17 cellular contexts compared by ENCODE assay signal in the genomic region with DNA sequence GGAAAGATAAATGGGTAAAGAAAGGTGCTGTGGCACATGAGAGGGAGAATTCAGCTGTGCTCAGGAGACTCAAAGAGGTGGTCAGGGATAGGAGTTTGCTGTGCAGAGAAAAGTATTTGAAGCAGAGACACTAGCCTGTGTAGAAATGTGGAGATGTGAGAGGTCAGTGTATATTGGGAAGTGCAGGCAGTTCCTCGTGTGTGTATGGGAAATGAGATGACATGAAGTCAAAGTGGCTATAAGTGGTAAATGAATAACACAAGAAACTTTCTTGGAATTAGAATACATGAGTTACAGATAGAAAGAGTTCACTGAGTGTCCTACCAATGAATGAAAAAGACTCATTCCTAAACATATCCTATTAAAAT. TPM values are rescaled to one million over a fixed set of nuclear protein-coding genes. Genes with fewer than 3 reads are reported as not detected.
DNase-seq lines count a peak whose midpoint lies in the region; ATAC-seq and TF ChIP-seq lines count a peak whose summit lies in the region.
"Had no signal": no experiment of that assay in that cellular context is flagged by ENCODE, and none has a peak within 500 bp of the region (broad histone marks: within the 10 kb centered on the region; RNA-seq: fewer than 3 reads in every experiment).

No MANE protein-coding gene starts in this region.

- peaks cover 9% of the 10 kb centered on the region for H3F3A ChIP-seq in smooth muscle cell (ENCODE audit: low read depth)

- H3K27me3 ChIP-seq in brain microvascular endothelial cell (replicated peaks) (no peaks in the 10 kb centered on the region), smooth muscle cell (ENCODE audit: low read depth) (no peaks in the 10 kb centered on the region)
- H3K27me3 ChIP-seq: BE2C had no signal

- H3K27ac ChIP-seq in brain microvascular endothelial cell (peak overlapping the region; percentile 38), smooth muscle cell (ENCODE audit: low read depth) (peak overlapping the region; percentile 22)

- peaks cover 8% of the 10 kb centered on the region for H4K20me1 ChIP-seq in smooth muscle cell (ENCODE audit: low read depth)

- no peak for ATAC-seq in left colon

- peaks cover 55% of the 10 kb centered on the region for H3K79me2 ChIP-seq in smooth muscle cell (ENCODE audit: low read depth)

- H3K4me2 ChIP-seq in smooth muscle cell = peak overlapping the region; percentile 29

- TF ChIP-seq CTCF in brain microvascular endothelial cell (IDR thresholded peaks at IDR 0.05; ENCODE audit: low read depth, low read length, missing control alignments) (no peak), smooth muscle cell (IDR thresholded peaks at IDR 0.05; ENCODE audit: borderline replicate concordance, insufficient read depth, poor library complexity, severe bottlenecking) (no peak), GM20000 (IDR thresholded peaks at IDR 0.05; ENCODE audit: extremely low read depth, missing control alignments) (no peak)

- H3K4me1 ChIP-seq in smooth muscle cell (ENCODE audit: low read depth) = peaks cover 17% of the 10 kb centered on the region
- H3K4me1 ChIP-seq: BE2C had no signal

- H3K4me3 ChIP-seq in brain microvascular endothelial cell (ENCODE audit: low read depth, low read length) (no peak overlapping the region), smooth muscle cell (no peak overlapping the region)

- no peak overlapping the region for H2AFZ ChIP-seq in smooth muscle cell (ENCODE audit: low read depth)

- H3K9ac ChIP-seq in smooth muscle cell (ENCODE audit: low read depth) = no peak overlapping the region

- H3K36me3 ChIP-seq in brain microvascular endothelial cell (replicated peaks) (no peaks in the 10 kb centered on the region), smooth muscle cell (ENCODE audit: low read depth) (peaks cover 5% of the 10 kb centered on the region)
- H3K36me3 ChIP-seq: BE2C had no signal

- no peaks in the 10 kb centered on the region for H3K9me3 ChIP-seq in smooth muscle cell (replicated peaks; ENCODE audit: low read depth)
- H3K9me3 ChIP-seq: BE2C had no signal

- WGBS in smooth muscle cell (ENCODE audit: low lambda C conversion rate) = 60% methylated on average over 1 of the region's 1 CpG

- in situ Hi-C loops in brain microvascular endothelial cell (cut with HindIII; ENCODE audit: low pct_ligation_motif_present, low sequenced_read_pairs) = no loop called here

- intact Hi-C loops in left colon (cut with DNase I, micrococcal nuclease) = no loop called here

- DNase-seq in EL = peak; percentile 67
- no peak for DNase-seq in brain microvascular endothelial cell
- DNase-seq in iris pigment epithelial cell (ENCODE audit: low read depth) = peak; percentile 28
- DNase-seq in smooth muscle cell (lab: John Stamatoyannopoulos, UW; ENCODE audit: unreplicated experiment) = no peak
- DNase-seq in left colon = no peak
- no peak for DNase-seq in NCI-H2107 (lab: John Stamatoyannopoulos, UW)
- no peak for DNase-seq in iPS-NIHi11 (ENCODE audit: low spot score)
- DNase-seq in GM20000 (ENCODE audit: low spot score) = no peak
- DNase-seq: activated CD4-positive, alpha-beta memory T cell treated with anti-CD3 and anti-CD28 coated beads for 36 hours; BE2C; effector CD8-positive, alpha-beta T cell; kidney; naive B cell; NCI-H2171; retina; SHP77 treated with DMSO at 0.1 percent for 48 hours; stimulated activated CD4-positive, alpha-beta T cell treated with anti-CD3 and anti-CD28 coated beads, Interleukin-4, amount 100 ng/mL, for 4 hours had no signal

RNA-seq across cellular contexts. Expression of gene MAP3K20, which starts 11.6 kb away (rescaled TPM):
- total RNA-seq in smooth muscle cell = 29.2 and 35.1 TPM in 2 replicates
- 20.8 and 25.8 TPM in 2 replicates for polyA plus RNA-seq in smooth muscle cell
- total RNA-seq in left colon = 10 to 100 TPM in 1 of 2 donors, 1 to 10 TPM in 1; 6.7 to 30.3 TPM

Comparison
In these comparisons a context has a peak if more than half of its experiments do, and no peak if none do; other contexts are left out.
1. DNase-seq: peak in EL (single experiment) and iris pigment epithelial cell (single experiment); none in brain microvascular endothelial cell (single experiment), smooth muscle cell (single experiment), left colon (0 of 2), NCI-H2107 (single experiment), iPS-NIHi11 (single experiment) and GM20000 (single experiment).